ENCODE assay signal across 28 cellular contexts in genomic region chr14:72970058-72970630, GRCh38.
"Had no signal": no experiment of that assay in that cellular context is flagged by ENCODE, and none has a peak within 500 bp of the region (broad histone marks: within the 10 kb centered on the region; RNA-seq: fewer than 3 reads in every experiment).

No MANE protein-coding gene starts in this region.

- H3K36me3 Mint-ChIP-seq: natural killer cell treated with Interleukin-12 subunit alpha and Interleukin-12 subunit beta and Interleukin-15 and Interleukin-18, amount 100 ng/mL, for 72 hours had no signal

- H3K27me3 Mint-ChIP-seq: activated CD4-positive, alpha-beta memory T cell treated with anti-CD3 and anti-CD28 coated beads, Interleukin-2, amount 10 ng/mL, durations not matched to agents 7 days and 5 days; activated CD4-positive, alpha-beta T cell treated with anti-CD3 and anti-CD28 coated beads, Interleukin-2, amount 10 ng/mL, durations not matched to agents 7 days and 5 days; activated T-helper 17 cell treated with anti-CD3 and anti-CD28 coated beads, Interleukin-2, amount 50 U/mL, for 72 hours; natural killer cell treated with Interleukin-12 subunit alpha and Interleukin-12 subunit beta and Interleukin-15 and Interleukin-18, amount 100 ng/mL, for 72 hours; stimulated activated naive CD8-positive, alpha-beta T cell treated with anti-CD3 and anti-CD28 coated beads, Interleukin-15, Interleukin-2, amounts not matched to agents 100 ng/mL and 50 ng/mL, for 24 hours had no signal

- H3K27ac ChIP-seq: brain microvascular endothelial cell, coronary artery, esophagus squamous epithelium, lower lobe of right lung, pancreas, thoracic aorta, uterus had no signal

- H3K27ac Mint-ChIP-seq: activated CD4-positive, alpha-beta memory T cell treated with anti-CD3 and anti-CD28 coated beads, Interleukin-2, amount 10 ng/mL, durations not matched to agents 7 days and 5 days; activated CD4-positive, alpha-beta T cell treated with anti-CD3 and anti-CD28 coated beads, Interleukin-2, amount 10 ng/mL, durations not matched to agents 7 days and 5 days; activated T-helper 17 cell treated with anti-CD3 and anti-CD28 coated beads, Interleukin-2, amount 50 U/mL, for 72 hours; natural killer cell treated with Interleukin-12 subunit alpha and Interleukin-12 subunit beta and Interleukin-15 and Interleukin-18, amount 100 ng/mL, for 72 hours; stimulated activated naive CD8-positive, alpha-beta T cell treated with anti-CD3 and anti-CD28 coated beads, Interleukin-15, Interleukin-2, amounts not matched to agents 100 ng/mL and 50 ng/mL, for 24 hours had no signal

- H3K4me3 Mint-ChIP-seq: activated CD4-positive, alpha-beta memory T cell treated with anti-CD3 and anti-CD28 coated beads, Interleukin-2, amount 10 ng/mL, durations not matched to agents 7 days and 5 days; activated CD4-positive, alpha-beta T cell treated with anti-CD3 and anti-CD28 coated beads, Interleukin-2, amount 10 ng/mL, durations not matched to agents 7 days and 5 days; activated T-cell treated with anti-CD3 and anti-CD28 coated beads, Interleukin-2, amount 50 U/mL, for 4 hours; activated T-helper 17 cell treated with anti-CD3 and anti-CD28 coated beads, Interleukin-2, amount 50 U/mL, for 72 hours; natural killer cell treated with Interleukin-12 subunit alpha and Interleukin-12 subunit beta and Interleukin-15 and Interleukin-18, amount 100 ng/mL, for 72 hours; stimulated activated naive CD8-positive, alpha-beta T cell treated with anti-CD3 and anti-CD28 coated beads, Interleukin-15, Interleukin-2, amounts not matched to agents 100 ng/mL and 50 ng/mL, for 24 hours had no signal

- H3K4me3 ChIP-seq: coronary artery, esophagus squamous epithelium, lower lobe of right lung, mucosa of descending colon, pancreas, thoracic aorta, uterus had no signal

- DNase-seq: activated CD4-positive, alpha-beta memory T cell treated with anti-CD3 and anti-CD28 coated beads, Interleukin-2, amount 10 ng/mL, durations not matched to agents 7 days and 5 days; activated CD4-positive, alpha-beta T cell treated with anti-CD3 and anti-CD28 coated beads, Interleukin-2, amount 10 ng/mL, durations not matched to agents 7 days and 5 days; activated CD4-positive, CD25-positive, alpha-beta regulatory T cell treated with anti-CD3 and anti-CD28 coated beads, Interleukin-2, amount 50 U/mL, for 72 hours; activated gamma-delta T cell treated with Interleukin-2 at 50 U/mL for 16 hours; activated naive CD4-positive, alpha-beta T cell treated with anti-CD3 and anti-CD28 coated beads, Interleukin-2, amount 50 U/mL, for 16 hours; activated T-cell treated with anti-CD3 and anti-CD28 coated beads, Interleukin-2, amount 50 U/mL, for 4 hours; amniotic stem cell; brain microvascular endothelial cell; esophagus squamous epithelium; foreskin melanocyte; glutamatergic neuron; hippocampal formation; kidney; lower lobe of right lung; mucosa of descending colon; pancreas; right cardiac atrium; stimulated activated CD4-positive, alpha-beta T cell treated with anti-CD3 and anti-CD28 coated beads, Interleukin-12 subunit alpha, Interleukin-12 subunit beta, amount 100 ng/mL, for 4 hours; stimulated activated CD4-positive, alpha-beta T cell treated with anti-CD3 and anti-CD28 coated beads, Interleukin-4, amount 100 ng/mL, for 1 hour; T-helper 2 cell; trophoblast cell; uterus had no signal

- H3K9me3 Mint-ChIP-seq: activated CD4-positive, alpha-beta memory T cell treated with anti-CD3 and anti-CD28 coated beads, Interleukin-2, amount 10 ng/mL, durations not matched to agents 7 days and 5 days; activated CD4-positive, alpha-beta T cell treated with anti-CD3 and anti-CD28 coated beads, Interleukin-2, amount 10 ng/mL, durations not matched to agents 7 days and 5 days; activated T-cell treated with anti-CD3 and anti-CD28 coated beads, Interleukin-2, amount 50 U/mL, for 4 hours; activated T-helper 17 cell treated with anti-CD3 and anti-CD28 coated beads, Interleukin-2, amount 50 U/mL, for 72 hours; stimulated activated naive CD8-positive, alpha-beta T cell treated with anti-CD3 and anti-CD28 coated beads, Interleukin-15, Interleukin-2, amounts not matched to agents 100 ng/mL and 50 ng/mL, for 24 hours had no signal

- H3K27me3 ChIP-seq: brain microvascular endothelial cell, esophagus squamous epithelium, pancreas, uterus had no signal

- H3K36me3 ChIP-seq: uterus had no signal

- H3K9me3 ChIP-seq: esophagus squamous epithelium, lower lobe of right lung, mucosa of descending colon, pancreas, thoracic aorta, uterus had no signal

- H3K4me1 ChIP-seq: esophagus squamous epithelium, lower lobe of right lung, pancreas, uterus had no signal

- ATAC-seq: activated T-cell treated with anti-CD3 and anti-CD28 coated beads, Interleukin-2, amount 50 U/mL, for 4 hours; activated T-helper 17 cell treated with anti-CD3 and anti-CD28 coated beads, Interleukin-2, amount 50 U/mL, for 72 hours; lower lobe of right lung; mucosa of descending colon; natural killer cell treated with Interleukin-12 subunit alpha and Interleukin-12 subunit beta and Interleukin-15 and Interleukin-18, amount 100 ng/mL, for 72 hours; pancreas; right cardiac atrium; SK-N-SH treated with all-trans-retinoic acid at 6 μM for 48 hours had no signal
